ENCODE assay signal across 10 cellular contexts in genomic region chr1:33010946-33011731, GRCh38. TPM values are rescaled to one million over a fixed set of nuclear protein-coding genes. Genes with fewer than 3 reads are reported as not detected.
DNase-seq lines count a peak whose midpoint lies in the region; ATAC-seq and TF ChIP-seq lines count a peak whose summit lies in the region.
"Had no signal": no experiment of that assay in that cellular context is flagged by ENCODE, and none has a peak within 500 bp of the region (broad histone marks: within the 10 kb centered on the region; RNA-seq: fewer than 3 reads in every experiment).

No MANE protein-coding gene starts in this region.

- H3K36me3 ChIP-seq in hepatocyte (replicated peaks; ENCODE audit: insufficient read depth, low read depth) (no peaks in the 10 kb centered on the region), gastrocnemius medialis (peaks cover 0 to 51% of the 10 kb centered on the region in 2 donors)

- no peaks in the 10 kb centered on the region for H3K9me3 ChIP-seq in hepatocyte (ENCODE audit: low read depth)
- H3K9me3 ChIP-seq in gastrocnemius medialis: no peaks in the 10 kb centered on the region

- no peaks in the 10 kb centered on the region for H4K20me1 ChIP-seq in hepatocyte (ENCODE audit: insufficient read depth, poor library complexity, severe bottlenecking)

- no peak overlapping the region for H3K4me2 ChIP-seq in hepatocyte
- H3K4me2 ChIP-seq: KMS-11 had no signal

- no peak for TF ChIP-seq CTCF in astrocyte of the spinal cord (IDR thresholded peaks at IDR 0.05; ENCODE audit: low read depth, low read length)
- TF ChIP-seq CTCF in hepatocyte (IDR thresholded peaks at IDR 0.05; ENCODE audit: poor library complexity): no peak
- TF ChIP-seq CTCF in gastrocnemius medialis (IDR thresholded peaks at IDR 0.05 in 4 of 5, conservative IDR thresholded peaks at IDR 0.05 in 1 of 5): no peak

- WGBS in hepatocyte (ENCODE audit: low lambda C conversion rate, missing lambda C conversion rate): 81% methylated on average over 5 of the region's 5 CpGs

- H3K27me3 ChIP-seq in hepatocyte: no peaks in the 10 kb centered on the region
- no peaks in the 10 kb centered on the region for H3K27me3 ChIP-seq in gastrocnemius medialis

- H3K9me2 ChIP-seq in hepatocyte (replicated peaks; ENCODE audit: insufficient read depth): no peaks in the 10 kb centered on the region

- H3K79me2 ChIP-seq in hepatocyte: no peaks in the 10 kb centered on the region

- intact Hi-C loops in gastrocnemius medialis (cut with DNase I; ENCODE audit: low total_unique reads): no loop called here

- in situ Hi-C loops in astrocyte of the spinal cord (cut with HindIII; ENCODE audit: low sequenced_read_pairs) (no loop called here), gastrocnemius medialis (cut with MboI; ENCODE audit: low sequenced_read_pairs in 4 of 4) (no loop called here)

- H3K4me1 ChIP-seq in hepatocyte (ENCODE audit: insufficient read depth): peaks cover 14% of the 10 kb centered on the region
- peaks cover 38 to 55% of the 10 kb centered on the region in 2 donors for H3K4me1 ChIP-seq in gastrocnemius medialis

- TF ChIP-seq POLR2A in gastrocnemius medialis (IDR thresholded peaks at IDR 0.05) (no peak), GM18505 (IDR thresholded peaks at IDR 0.05; ENCODE audit: borderline replicate concordance, extremely low read depth, insufficient read depth, insufficient read length) (no peak)

- DNase-seq in GM03348 (ENCODE audit: low spot score) (peak; percentile 75), astrocyte of the spinal cord (ENCODE audit: low read depth, low spot score) (peak; percentile 40), hepatocyte (ENCODE audit: low spot score) (no peak), gastrocnemius medialis (peak; percentile 42 to 44), amniotic stem cell (lab: John Stamatoyannopoulos, UW) (no peak), T1000 (lab: John Stamatoyannopoulos, UW) (no peak)
- DNase-seq: GDM1 had no signal

- no peak overlapping the region for H3K4me3 ChIP-seq in astrocyte of the spinal cord (ENCODE audit: low read depth, low read length)
- H3K4me3 ChIP-seq in hepatocyte: no peak overlapping the region
- no peak overlapping the region for H3K4me3 ChIP-seq in gastrocnemius medialis

- no peak overlapping the region for H2AFZ ChIP-seq in hepatocyte

- peak overlapping the region; percentile 20 for H3K27ac ChIP-seq in hepatocyte
- peak overlapping the region; percentile 69 to 77 (median 74) for H3K27ac ChIP-seq in gastrocnemius medialis
- H3K27ac ChIP-seq: KMS-11 had no signal

- peak; percentile 53 to 55 for ATAC-seq in gastrocnemius medialis
- ATAC-seq in GM18907 (IDR thresholded peaks at IDR 0.05; ENCODE audit: unreplicated experiment): no peak
- ATAC-seq in GM18505 (IDR thresholded peaks at IDR 0.05; ENCODE audit: unreplicated experiment): no peak

RNA-seq across cellular contexts. Expression of gene AK2, which starts 25.5 kb away (rescaled TPM):
- total RNA-seq in hepatocyte (120 and 133 TPM in 2 replicates), gastrocnemius medialis (100 to 1,000 TPM; 125 to 261 (median 152) TPM)
- 147 TPM in 2 replicates for polyA plus RNA-seq in hepatocyte

RNA-seq across cellular contexts. Expression of gene RNF19B, which starts 46.5 kb away (rescaled TPM):
- total RNA-seq in hepatocyte (16.1 and 21.3 TPM in 2 replicates), gastrocnemius medialis (10 to 100 TPM; 22.7 to 34.4 (median 28.6) TPM)
- polyA plus RNA-seq in hepatocyte: 11.5 and 15.5 TPM in 2 replicates

Comparison
In these comparisons a context has a peak if more than half of its experiments do, and no peak if none do; other contexts are left out.
1. DNase-seq: peak in GM03348 (single experiment), astrocyte of the spinal cord (single experiment) and gastrocnemius medialis (2 of 2); none in hepatocyte (single experiment), amniotic stem cell (single experiment) and T1000 (single experiment).
2. ATAC-seq: peak in gastrocnemius medialis (2 of 2); none in GM18907 (single experiment) and GM18505 (single experiment).